ENCODE assay signal across 8 cellular contexts in genomic region chr5:159331099-159331973, GRCh38. TPM values are rescaled to one million over a fixed set of nuclear protein-coding genes. Genes with fewer than 3 reads are reported as not detected.
DNase-seq lines count a peak whose midpoint lies in the region; ATAC-seq and TF ChIP-seq lines count a peak whose summit lies in the region.

No MANE protein-coding gene starts in this region.

- H4K20me1 ChIP-seq in SU-DHL-6 (ENCODE audit: low read depth, low read length): no peaks in the 10 kb centered on the region

- TF ChIP-seq CTCF in AG10803 (conservative IDR thresholded peaks at IDR 0.05; ENCODE audit: low read length) (peak; percentile 55), SU-DHL-6 (IDR thresholded peaks at IDR 0.05; ENCODE audit: insufficient read depth, low read length, poor library complexity, severe bottlenecking) (peak; percentile 68), sigmoid colon (IDR thresholded peaks at IDR 0.05) (peak in 3 of 4 experiments; percentile 38 to 49 (median 46))

- H3F3A ChIP-seq in SU-DHL-6 (ENCODE audit: insufficient read depth): no peaks in the 10 kb centered on the region

- peaks cover 0 to 13% (median 3%) of the 10 kb centered on the region in 4 donors for H3K4me1 ChIP-seq in sigmoid colon

- peaks cover 8% of the 10 kb centered on the region for H3K27me3 Mint-ChIP-seq in activated naive CD8-positive, alpha-beta T cell

- DNase-seq in AG10803 (ENCODE audit: low read depth): peak; percentile 25
- DNase-seq in left ventricle myocardium superior: peak; percentile 84
- DNase-seq in sigmoid colon: peak; percentile 74

- H3K4me3 ChIP-seq in AG10803 (ENCODE audit: low read length) (peak overlapping the region; percentile 53), SU-DHL-6 (ENCODE audit: insufficient read depth, low read length, poor library complexity, severe bottlenecking) (peak overlapping the region; percentile 44), sigmoid colon (peak overlapping the region; percentile 7 to 42 (median 30))

- no peaks in the 10 kb centered on the region for H3K9me3 ChIP-seq in SU-DHL-6 (ENCODE audit: insufficient read depth, low read length)
- H3K9me3 ChIP-seq in sigmoid colon: no peaks in the 10 kb centered on the region

- H3K9me2 ChIP-seq in SU-DHL-6 (replicated peaks; ENCODE audit: insufficient read depth, low read length): no peaks in the 10 kb centered on the region

- WGBS in sigmoid colon, 2 donors: 5 to 6% methylated on average over 50 of the region's 50 CpGs

- H3K4me2 ChIP-seq in SU-DHL-6 (ENCODE audit: low read depth, low read length, poor library complexity, severe bottlenecking): peak overlapping the region; percentile 55

- H3K36me3 Mint-ChIP-seq in activated naive CD8-positive, alpha-beta T cell: no peaks in the 10 kb centered on the region

- H3K36me3 ChIP-seq in SU-DHL-6 (ENCODE audit: low read length): no peaks in the 10 kb centered on the region
- H3K36me3 ChIP-seq in sigmoid colon: no peaks in the 10 kb centered on the region

- H3K4me3 Mint-ChIP-seq in activated naive CD8-positive, alpha-beta T cell: peak overlapping the region; percentile 60

- H3K9ac ChIP-seq in SU-DHL-6 (ENCODE audit: low read length): peak overlapping the region; percentile 45

- H3K27ac ChIP-seq in SU-DHL-6 (ENCODE audit: low read depth, low read length) (no peak overlapping the region), sigmoid colon (no peak overlapping the region)

- intact Hi-C loops in left ventricle myocardium superior (cut with micrococcal nuclease) (no loop called here), sigmoid colon (cut with DNase I) (loop anchor here (5.0 kb wide), 1 partner anchor 656 kb away; no protein-coding TSS in a partner anchor)

- peaks cover 11% of the 10 kb centered on the region for H3K4me1 Mint-ChIP-seq in activated naive CD8-positive, alpha-beta T cell (ENCODE audit: low read depth)

- H3K27ac Mint-ChIP-seq in activated naive CD8-positive, alpha-beta T cell: no peak overlapping the region

- no peaks in the 10 kb centered on the region for H3K9me3 Mint-ChIP-seq in activated naive CD8-positive, alpha-beta T cell (ENCODE audit: low read depth)

- TF ChIP-seq POLR2A in sigmoid colon (IDR thresholded peaks at IDR 0.05): no peak

- H2AFZ ChIP-seq in SU-DHL-6 (ENCODE audit: low read depth, low read length, severe bottlenecking): peak overlapping the region; percentile 92

- H3K27me3 ChIP-seq in SU-DHL-6 (ENCODE audit: low read length) (no peaks in the 10 kb centered on the region), sigmoid colon (peaks cover 0 to 45% (median 16%) of the 10 kb centered on the region in 3 donors)

- ATAC-seq in GM19035 (IDR thresholded peaks at IDR 0.05; ENCODE audit: unreplicated experiment) (peak; percentile 76), HG03442 (IDR thresholded peaks at IDR 0.05; ENCODE audit: unreplicated experiment) (peak; percentile 52), left ventricle myocardium superior (peak; percentile 93), HG03135 (IDR thresholded peaks at IDR 0.05; ENCODE audit: unreplicated experiment) (no peak)

- TF ChIP-seq EP300 in sigmoid colon (IDR thresholded peaks at IDR 0.05): no peak

- no peaks in the 10 kb centered on the region for H3K79me2 ChIP-seq in SU-DHL-6 (ENCODE audit: insufficient read depth, low read length)

RNA-seq across cellular contexts. Expression of gene IL12B, which starts 1.0 kb away (rescaled TPM):
- total RNA-seq in left ventricle myocardium superior (not detected), sigmoid colon (not detected)
- not detected for polyA plus RNA-seq in sigmoid colon

Comparison
In these comparisons a context has a peak if more than half of its experiments do, and no peak if none do; other contexts are left out.
1. DNase-seq: peak in every context shown above with its lines; median percentile 84 in left ventricle myocardium superior; 74 in sigmoid colon; 25 in AG10803.